1 cellular context compared by ENCODE assay signal in genomic region chr19:8643860-8644653, GRCh38.
TF ChIP-seq lines count a peak whose summit lies in the region.

No MANE protein-coding gene starts in this region.

TF ChIP-seq in K562, 482 proteins besides CTCF, POLR2A, EP300 and RAD21:
- TF ChIP-seq PRDM10 (IDR thresholded peaks at IDR 0.05; ENCODE audit: partially characterized antibody) (peak; percentile 72), PBX2 (CRISPR knock-in tag; IDR thresholded peaks at IDR 0.05; ENCODE audit: low read depth) (no peak), PBX2 (tag; conservative IDR thresholded peaks at IDR 0.05; ENCODE audit: low read depth) (no peak)
